In genomic region chr17:28904800-28905199, GRCh38 we compare ENCODE assay signal across 18 cellular contexts. TPM values are rescaled to one million over a fixed set of nuclear protein-coding genes. Genes with fewer than 3 reads are reported as not detected.
DNase-seq lines count a peak whose midpoint lies in the region; TF ChIP-seq lines count a peak whose summit lies in the region.
"Had no signal": no experiment of that assay in that cellular context is flagged by ENCODE, and none has a peak within 500 bp of the region (broad histone marks: within the 10 kb centered on the region; RNA-seq: fewer than 3 reads in every experiment).

No MANE protein-coding gene starts in this region.

- H3K27ac ChIP-seq in 22Rv1 = peak overlapping the region; percentile 93
- H3K27ac ChIP-seq: colonic mucosa, epithelial cell of prostate, left ventricle myocardium inferior, parathyroid adenoma, SJCRH30, suprapubic skin had no signal

- DNase-seq in erythroblast (lab: John Stamatoyannopoulos, UW) = peak; percentile 68 to 69
- DNase-seq in COLO668 (lab: John Stamatoyannopoulos, UW; ENCODE audit: unreplicated experiment) = no peak
- DNase-seq in BE2C = no peak
- DNase-seq in NCI-H2081 treated with DMSO at 0.1 percent for 48 hours (lab: John Stamatoyannopoulos, UW) = no peak
- DNase-seq: activated CD4-positive, alpha-beta T cell treated with anti-CD3 and anti-CD28 coated beads for 36 hours; activated CD8-positive, alpha-beta memory T cell treated with anti-CD3 and anti-CD28 coated beads, Interleukin-2, amount 50 U/mL, for 48 hours; activated naive CD4-positive, alpha-beta T cell treated with Interleukin-2 at 50 U/mL for 16 hours; colonic mucosa; left ventricle myocardium inferior; NCI-H2029 treated with DMSO at 0.1 percent for 48 hours; NCI-H524; SJCRH30; stimulated activated CD4-positive, alpha-beta T cell treated with anti-CD3 and anti-CD28 coated beads, Interleukin-4, amount 100 ng/mL, for 24 hours had no signal

- H3K9me3 ChIP-seq in BE2C = no peaks in the 10 kb centered on the region
- H3K9me3 ChIP-seq: colonic mucosa, left ventricle myocardium inferior, SJCRH30, suprapubic skin had no signal

- no peak overlapping the region for H3K4me3 ChIP-seq in BE2C (ENCODE audit: low read depth, low read length)
- H3K4me3 ChIP-seq: colonic mucosa, left ventricle myocardium inferior, SJCRH30, suprapubic skin had no signal

- H3K4me1 ChIP-seq in BE2C = no peaks in the 10 kb centered on the region

- no peak for TF ChIP-seq CTCF in 22Rv1 (IDR thresholded peaks at IDR 0.05)
- TF ChIP-seq CTCF in BE2C (IDR thresholded peaks at IDR 0.05; ENCODE audit: low read depth, low read length) = no peak

- H3K36me3 ChIP-seq in BE2C = peaks cover 20% of the 10 kb centered on the region
- H3K36me3 ChIP-seq: colonic mucosa had no signal

- H3K27me3 ChIP-seq in BE2C = no peaks in the 10 kb centered on the region
- H3K27me3 ChIP-seq: colonic mucosa, SJCRH30, suprapubic skin had no signal

- no peak for TF ChIP-seq POLR2A in erythroblast (IDR thresholded peaks at IDR 0.05; ENCODE audit: low read length)

TF ChIP-seq in PFSK-1, 5 proteins besides CTCF, POLR2A, EP300 and RAD21:
- TF ChIP-seq SIN3A (IDR thresholded peaks at IDR 0.05; ENCODE audit: borderline replicate concordance, insufficient read depth, low read length) (no peak), POLR2AphosphoS5 (IDR thresholded peaks at IDR 0.05; ENCODE audit: low read depth, low read length) (peak; percentile 19; the same call in 1 of the 2 replicates)

RNA-seq across cellular contexts. Expression of gene DHRS13, which starts 1.9 kb away (rescaled TPM):
- 18.8 TPM for polyA plus RNA-seq in PFSK-1 (2012; ENCODE audit: insufficient read length, low read depth)
- polyA plus RNA-seq in BE2C (2012; ENCODE audit: insufficient read depth, insufficient read length, low read depth) = 14.8 TPM

RNA-seq across cellular contexts. Expression of gene FLOT2, which starts 7.3 kb away (rescaled TPM):
- 237 TPM for polyA plus RNA-seq in PFSK-1 (2012; ENCODE audit: insufficient read length, low read depth)
- polyA plus RNA-seq in BE2C (2012; ENCODE audit: insufficient read depth, insufficient read length, low read depth) = 53.5 TPM

RNA-seq across cellular contexts. Expression of gene PHF12, which starts 46.5 kb away (rescaled TPM):
- polyA plus RNA-seq in PFSK-1 (2012; ENCODE audit: insufficient read length, low read depth) = 54.8 TPM
- polyA plus RNA-seq in BE2C (2012; ENCODE audit: insufficient read depth, insufficient read length, low read depth) = 43.0 TPM

RNA-seq across cellular contexts. Expression of gene ERAL1, which starts 50.0 kb away (rescaled TPM):
- 83.1 TPM for polyA plus RNA-seq in PFSK-1 (2012; ENCODE audit: insufficient read length, low read depth)
- polyA plus RNA-seq in BE2C (2012; ENCODE audit: insufficient read depth, insufficient read length, low read depth) = 47.0 TPM

Comparison
In these comparisons a context has a peak if more than half of its experiments do, and no peak if none do; other contexts are left out.
1. DNase-seq: peak in erythroblast (2 of 2); none in COLO668 (single experiment), BE2C (single experiment) and NCI-H2081 treated with DMSO at 0.1 percent for 48 hours (single experiment).